ENCODE assay signal across 8 cellular contexts in genomic region chr7:155405399-155406318, GRCh38. TPM values are rescaled to one million over a fixed set of nuclear protein-coding genes. Genes with fewer than 3 reads are reported as not detected.
A peak's percentile ranks its signal among the peaks of the same experiment; 100 is the strongest.
DNase-seq lines count a peak whose midpoint lies in the region; ATAC-seq and TF ChIP-seq lines count a peak whose summit lies in the region.
"Had no signal": no experiment of that assay in that cellular context is flagged by ENCODE, and none has a peak within 500 bp of the region (broad histone marks: within the 10 kb centered on the region; RNA-seq: fewer than 3 reads in every experiment).

No MANE protein-coding gene starts in this region.

- H3K27ac Mint-ChIP-seq in chondrocyte (ENCODE audit: unreplicated experiment): no peak overlapping the region
- H3K27ac Mint-ChIP-seq in nephron progenitor cell: peak overlapping the region; percentile 70
- H3K27ac Mint-ChIP-seq: activated T-helper 1 cell treated with anti-CD3 and anti-CD28 coated beads, Interleukin-12 subunit alpha, Interleukin-12 subunit beta, Interleukin-2, Interleukin-4 antibody, amounts not matched to agents 30 ng/mL and 10 ng/mL and 1 ng/mL, durations not matched to agents 14 hours and 24 hours and 36 hours had no signal

- H3K36me3 Mint-ChIP-seq in chondrocyte (ENCODE audit: low read depth) (peaks cover 2% of the 10 kb centered on the region), nephron progenitor cell (ENCODE audit: low read depth) (no peaks in the 10 kb centered on the region)

- peaks cover 48% of the 10 kb centered on the region for H3K27me3 Mint-ChIP-seq in chondrocyte (ENCODE audit: low read depth)
- H3K27me3 Mint-ChIP-seq in nephron progenitor cell (ENCODE audit: low read depth, poor library complexity): peaks cover 62% of the 10 kb centered on the region

- H3K4me3 ChIP-seq in GM12864 (ENCODE audit: low read depth, low read length): no peak overlapping the region
- no peak overlapping the region for H3K4me3 ChIP-seq in LNCaP clone FGC (ENCODE audit: low read depth, low read length)

- DNase-seq in GM12864 (ENCODE audit: low read depth): no peak
- no peak for DNase-seq in LNCaP clone FGC (ENCODE audit: low read depth)
- DNase-seq in chondrocyte (ENCODE audit: low spot score): no peak
- DNase-seq in nephron progenitor cell: no peak
- DNase-seq in NCI-H345 (lab: John Stamatoyannopoulos, UW): no peak
- no peak for DNase-seq in NCI-H1930 (lab: John Stamatoyannopoulos, UW)

- H3K4me1 Mint-ChIP-seq in chondrocyte (ENCODE audit: low read depth) (peaks cover 5% of the 10 kb centered on the region), nephron progenitor cell (peaks cover 22% of the 10 kb centered on the region)

- H3K9me3 Mint-ChIP-seq in chondrocyte (ENCODE audit: low read depth) (no peaks in the 10 kb centered on the region), nephron progenitor cell (peaks cover 12% of the 10 kb centered on the region)
- H3K9me3 Mint-ChIP-seq: activated T-helper 1 cell treated with anti-CD3 and anti-CD28 coated beads, Interleukin-12 subunit alpha, Interleukin-12 subunit beta, Interleukin-2, Interleukin-4 antibody, amounts not matched to agents 30 ng/mL and 10 ng/mL and 1 ng/mL, durations not matched to agents 14 hours and 24 hours and 36 hours had no signal

- TF ChIP-seq CTCF in GM12864 (IDR thresholded peaks at IDR 0.05; ENCODE audit: low read depth, low read length, missing control alignments) (peak; percentile 4), LNCaP clone FGC (IDR thresholded peaks at IDR 0.05; ENCODE audit: control insufficient read depth, extremely low read depth, insufficient read depth) (peak; percentile 38; the same call in 1 of the 2 replicates), chondrocyte (IDR thresholded peaks at IDR 0.05) (peak; percentile 40), nephron progenitor cell (IDR thresholded peaks at IDR 0.05) (no peak)

- H3K4me3 Mint-ChIP-seq in chondrocyte (ENCODE audit: unreplicated experiment) (no peak overlapping the region), nephron progenitor cell (no peak overlapping the region)
- H3K4me3 Mint-ChIP-seq: activated T-helper 1 cell treated with anti-CD3 and anti-CD28 coated beads, Interleukin-12 subunit alpha, Interleukin-12 subunit beta, Interleukin-2, Interleukin-4 antibody, amounts not matched to agents 30 ng/mL and 10 ng/mL and 1 ng/mL, durations not matched to agents 14 hours and 24 hours and 36 hours had no signal

- ATAC-seq in GM19351 (IDR thresholded peaks at IDR 0.05; ENCODE audit: unreplicated experiment): no peak

RNA-seq across cellular contexts. Expression of gene EN2, which starts 52.3 kb away (rescaled TPM):
- total RNA-seq in chondrocyte: 0.15 to 0.99 TPM (median 0.15 TPM) in 3 replicates
- total RNA-seq: activated T-helper 1 cell treated with anti-CD3 and anti-CD28 coated beads, Interleukin-12 subunit alpha, Interleukin-12 subunit beta, Interleukin-2, Interleukin-4 antibody, amounts not matched to agents 30 ng/mL and 10 ng/mL and 1 ng/mL, durations not matched to agents 14 hours and 24 hours and 36 hours had no signal
